10 cellular contexts compared by ENCODE assay signal in genomic region chr9:130692365-130692764, GRCh38. TPM values are rescaled to one million over a fixed set of nuclear protein-coding genes. Genes with fewer than 3 reads are reported as not detected.
DNase-seq lines count a peak whose midpoint lies in the region; ATAC-seq, FAIRE-seq and TF ChIP-seq lines count a peak whose summit lies in the region.
"Had no signal": no experiment of that assay in that cellular context is flagged by ENCODE, and none has a peak within 500 bp of the region (broad histone marks: within the 10 kb centered on the region; RNA-seq: fewer than 3 reads in every experiment).

No MANE protein-coding gene starts in this region.

- no peak overlapping the region for H3K4ac ChIP-seq in H1 (replicated peaks; ENCODE audit: insufficient read length, low read depth, low read length)

- POLR2A ChIA-PET in CD8-positive, alpha-beta T cell (lab: Charles Lee): interaction anchor here (1.7 kb wide), 1 partner anchor 174 kb away, joined by 5 read pairs; no protein-coding TSS in a partner anchor
- POLR2A ChIA-PET in H1 (lab: Charles Lee; ENCODE audit: partially characterized antibody): interaction anchor here (1.1 to 3.3 kb wide), 8 partner anchors 8 to 221 kb away, joined by 3 to 11 read pairs (median 6); no protein-coding TSS in a partner anchor

- H2BK5ac ChIP-seq in H1 (ENCODE audit: low read depth, low read length): no peak overlapping the region

- TF ChIP-seq RAD21 in H1 (IDR thresholded peaks at IDR 0.05 in 1 of 2, conservative IDR thresholded peaks at IDR 0.05 in 1 of 2; ENCODE audit: low read depth in 2 of 2, low read length in 2 of 2): peak; percentile 57 to 79

- H3K27me3 Mint-ChIP-seq in CD8-positive, alpha-beta T cell (ENCODE audit: low read depth): peaks cover 2% of the 10 kb centered on the region
- H3K27me3 Mint-ChIP-seq in IgD-negative memory B cell (peaks cover 6% of the 10 kb centered on the region), naive B cell (peaks cover 8 to 28% (median 9%) of the 10 kb centered on the region in 3 donors)

- intact Hi-C loops in CD8-positive, alpha-beta T cell (cut with DNase I, micrococcal nuclease): loop anchor here (5.0 kb wide), 2 partner anchors 115 to 435 kb away; partner anchors contain the start of genes FUBP3 (in 1 of the 2) and NUP214 (in 1 of the 2)

- no peak for TF ChIP-seq POLR2A in H1 (IDR thresholded peaks at IDR 0.05; ENCODE audit: control extremely low read depth in 1 of 2, low read depth in 2 of 2, low read length in 2 of 2)

- H2AK5ac ChIP-seq in H1 (ENCODE audit: low read depth, low read length): no peak overlapping the region

- peaks cover 7 to 17% of the 10 kb centered on the region in 2 experiments for H4K20me1 ChIP-seq in H1 (replicated peaks in 1 of 2; ENCODE audit: control insufficient read depth in 1 of 2, insufficient read depth in 2 of 2, low read length in 2 of 2)

- H2BK20ac ChIP-seq in H1 (ENCODE audit: low read length): no peak overlapping the region

- H3K9me3 Mint-ChIP-seq in CD8-positive, alpha-beta T cell: no peaks in the 10 kb centered on the region
- H3K9me3 Mint-ChIP-seq in IgD-negative memory B cell: peaks cover 0 to 2% (median 0%) of the 10 kb centered on the region in 3 donors
- H3K9me3 Mint-ChIP-seq in naive B cell: peaks cover 0 to 6% (median 0%) of the 10 kb centered on the region in 7 donors

- no peak for TF ChIP-seq EP300 in H1 (IDR thresholded peaks at IDR 0.05; ENCODE audit: borderline replicate concordance in 1 of 2, low read depth in 2 of 2, low read length in 2 of 2)

- no peak for TF ChIP-seq CTCF in CD8-positive, alpha-beta T cell (IDR thresholded peaks at IDR 0.05)
- peak; percentile 88 to 94 (median 88) for TF ChIP-seq CTCF in H1 (IDR thresholded peaks at IDR 0.05; ENCODE audit: control extremely low read depth in 1 of 3, insufficient read depth in 1 of 3, low read depth in 1 of 3, low read length in 3 of 3)

- H3K56ac ChIP-seq in H1 (replicated peaks; ENCODE audit: insufficient read length, low read depth, low read length): no peak overlapping the region

- no peak for FAIRE-seq in H1 (lab: Jason Lieb, UNC)

- no peak overlapping the region for H3K23ac ChIP-seq in H1 (ENCODE audit: insufficient read length)

- H2BK15ac ChIP-seq in H1 (ENCODE audit: low read length): no peak overlapping the region

- H2AFZ ChIP-seq in H1 (ENCODE audit: low read length): peak overlapping the region; percentile 99

- H2BK120ac ChIP-seq in H1 (replicated peaks; ENCODE audit: low read depth, low read length): no peak overlapping the region

- H3K9ac ChIP-seq in H1 (replicated peaks in 1 of 4; ENCODE audit: extremely low read depth in 1 of 4, low read depth in 3 of 4, low read length in 3 of 4): no peak overlapping the region; a peak in 1 of 7 replicates

- H3K27ac ChIP-seq in CD8-positive, alpha-beta T cell (ENCODE audit: low read depth, low read length): no peak overlapping the region
- no peak overlapping the region for H3K27ac ChIP-seq in H1 (ENCODE audit: low read depth, low read length)

- H3K23me2 ChIP-seq in H1 (ENCODE audit: low read depth, low read length): peaks cover 10% of the 10 kb centered on the region

- no peak overlapping the region for H3K27ac Mint-ChIP-seq in CD8-positive, alpha-beta T cell
- H3K27ac Mint-ChIP-seq in IgD-negative memory B cell (peak overlapping the region in 1 of 3 donors; percentile 62), naive B cell (peak overlapping the region in 1 of 6 donors; percentile 38)

- no peak overlapping the region for H3K18ac ChIP-seq in H1 (ENCODE audit: extremely low read depth, low read length)

- H3K36me3 ChIP-seq in CD8-positive, alpha-beta T cell (ENCODE audit: insufficient read depth, low read length): peaks cover 10% of the 10 kb centered on the region
- peaks cover 10 to 25% (median 20%) of the 10 kb centered on the region in 4 experiments for H3K36me3 ChIP-seq in H1 (ENCODE audit: control insufficient read depth in 2 of 4, insufficient read depth in 4 of 4, low read length in 3 of 4)

- no peak overlapping the region for H3K4me3 ChIP-seq in CD8-positive, alpha-beta T cell (ENCODE audit: low read depth, low read length)
- peak overlapping the region; percentile 29 to 100 (median 96); a peak in 6 of 8 replicates for H3K4me3 ChIP-seq in H1 (ENCODE audit: extremely low read depth in 1 of 4, insufficient read depth in 2 of 4, low read depth in 3 of 4, low read length in 4 of 4)

- H3K4me1 ChIP-seq in CD8-positive, alpha-beta T cell (ENCODE audit: insufficient read depth, low read length): peaks cover 25% of the 10 kb centered on the region
- peaks cover 4 to 9% (median 6%) of the 10 kb centered on the region in 4 experiments; a peak in 6 of 7 replicates for H3K4me1 ChIP-seq in H1 (replicated peaks in 1 of 4; ENCODE audit: control insufficient read depth in 3 of 4, insufficient read depth in 4 of 4, low read length in 3 of 4)

- peak overlapping the region; percentile 93 for H3K4me3 Mint-ChIP-seq in CD8-positive, alpha-beta T cell
- H3K4me3 Mint-ChIP-seq in IgD-negative memory B cell: peak overlapping the region; percentile 27 to 95 (median 86)
- H3K4me3 Mint-ChIP-seq in naive B cell: peak overlapping the region in 7 of 8 donors; percentile 90 to 98 (median 97)

- no peaks in the 10 kb centered on the region for H3K27me3 ChIP-seq in CD8-positive, alpha-beta T cell (ENCODE audit: insufficient read depth, low read length)
- H3K27me3 ChIP-seq in H1 (replicated peaks in 1 of 4; ENCODE audit: control insufficient read depth in 3 of 4, extremely low read depth in 1 of 4, insufficient read depth in 3 of 4, low read length in 3 of 4): no peaks in the 10 kb centered on the region
- H3K27me3 ChIP-seq: gastroesophageal sphincter had no signal

- no peak overlapping the region for H2BK12ac ChIP-seq in H1 (ENCODE audit: low read depth, low read length)

- H4K5ac ChIP-seq in H1 (ENCODE audit: insufficient read length, low read depth, low read length): peak overlapping the region; percentile 34

- no peaks in the 10 kb centered on the region for H3K9me3 ChIP-seq in CD8-positive, alpha-beta T cell (ENCODE audit: low read length)
- no peaks in the 10 kb centered on the region for H3K9me3 ChIP-seq in H1 (ENCODE audit: insufficient read depth in 2 of 2, low read depth in 1 of 2, low read length in 1 of 2)
- H3K9me3 ChIP-seq: gastroesophageal sphincter had no signal

- H4K91ac ChIP-seq in H1 (replicated peaks; ENCODE audit: insufficient read length, low read length): peak overlapping the region; percentile 67

- peaks cover 16% of the 10 kb centered on the region for H3K79me1 ChIP-seq in H1 (ENCODE audit: low read depth, low read length)

- no peak for ATAC-seq in CD8-positive, alpha-beta T cell
- ATAC-seq in naive B cell (ENCODE audit: low read depth in 2 of 2): no peak
- ATAC-seq: gastroesophageal sphincter had no signal

- no peak overlapping the region for H4K8ac ChIP-seq in H1 (ENCODE audit: extremely low read depth, insufficient read depth, low read length)

- H3K4me1 Mint-ChIP-seq in CD8-positive, alpha-beta T cell (ENCODE audit: low read depth): peaks cover 40% of the 10 kb centered on the region
- H3K4me1 Mint-ChIP-seq in IgD-negative memory B cell: peaks cover 14 to 27% (median 14%) of the 10 kb centered on the region in 3 donors
- peaks cover 28 to 40% (median 37%) of the 10 kb centered on the region in 3 donors for H3K4me1 Mint-ChIP-seq in naive B cell

- H3K36me3 Mint-ChIP-seq in CD8-positive, alpha-beta T cell: peaks cover 31% of the 10 kb centered on the region
- peaks cover 2% of the 10 kb centered on the region for H3K36me3 Mint-ChIP-seq in IgD-negative memory B cell
- H3K36me3 Mint-ChIP-seq in naive B cell: peaks cover 8 to 16% of the 10 kb centered on the region in 2 donors

- peak overlapping the region; percentile 78 to 95 for H3K4me2 ChIP-seq in H1 (ENCODE audit: insufficient read depth in 1 of 2, low read depth in 2 of 2, low read length in 2 of 2)

- H3K79me2 ChIP-seq in H1 (ENCODE audit: control insufficient read depth in 1 of 2, insufficient read depth in 2 of 2, low read length in 2 of 2): peaks cover 16 to 38% of the 10 kb centered on the region in 2 experiments

- CTCF ChIA-PET in CD8-positive, alpha-beta T cell (lab: Charles Lee): interaction anchor here (0.9 to 2.1 kb wide), 6 partner anchors 9 to 229 kb away, joined by 3 to 23 read pairs (median 9); no protein-coding TSS in a partner anchor
- CTCF ChIA-PET in H1 (lab: Charles Lee; ENCODE audit: partially characterized antibody): interaction anchor here (0.8 to 5.6 kb wide), 20 partner anchors 8 to 306 kb away, joined by 3 to 36 read pairs (median 5); no protein-coding TSS in a partner anchor

- no peak for DNase-seq in CD8-positive, alpha-beta T cell
- DNase-seq in H1 (ENCODE audit: low read depth in 1 of 2, low spot score in 2 of 2): peak; percentile 62 to 94
- DNase-seq in naive B cell: no peak
- no peak for DNase-seq in RPMI8226
- no peak for DNase-seq in NCI-H146 (lab: John Stamatoyannopoulos, UW)
- DNase-seq in middle frontal gyrus (ENCODE audit: extremely low spot score, low spot score): no peak
- no peak for DNase-seq in stimulated activated CD4-positive, alpha-beta T cell treated with anti-CD3 and anti-CD28 coated beads, Interleukin-4, amount 100 ng/mL, for 4 hours
- DNase-seq: NCI-H2107 had no signal

- no peak overlapping the region for H3K14ac ChIP-seq in H1 (ENCODE audit: insufficient read length)

- 7% methylated on average over 26 of the region's 26 CpGs; no CpG with 5 or more reads in 1 of the 2 experiments for WGBS in H1 (ENCODE audit: extremely low coverage in 1 of 2, insufficient coverage in 1 of 2, insufficient read length in 1 of 2, insufficient replicate concordance in 2 of 2, low coverage in 1 of 2, low lambda C conversion rate in 2 of 2, missing lambda C conversion rate in 1 of 2), 2 experiments

RNA-seq across cellular contexts. Expression of gene EXOSC2, which starts 1.2 kb away (rescaled TPM):
- 10 to 100 TPM; 59.1 to 59.9 TPM for total RNA-seq in CD8-positive, alpha-beta T cell
- polyA plus RNA-seq in IgD-negative memory B cell (23.2 TPM), H1 (2011; rRNA removed) (39.3 and 47.8 TPM in 2 replicates), naive B cell (ENCODE audit: low read depth in 6 of 6) (10 to 100 TPM; 24.1 to 41.1 (median 26.9) TPM)
- total RNA-seq in H1 (2021; fragmentation: NEBNext Ultra II Directional; extraction: Animal tissue kit (Norgen Biotek cat#: 25700)): 84.3 and 93.6 TPM in 2 replicates
- polyA plus RNA-seq in H1 (2011; cell fraction: cytosol; rRNA removed): 67.9 TPM
- polyA plus RNA-seq in H1 (2011; cell fraction: nucleus; rRNA removed): 45.9 TPM
- polyA plus RNA-seq in H1 (2012, experiment 1 of 2): 65.5 to 78.6 TPM (median 69.6 TPM) in 4 replicates
- polyA plus RNA-seq in H1 (2012, experiment 2 of 2): 24.0 TPM
- polyA plus RNA-seq in H1 (2013, experiment 1 of 2): 34.7 TPM
- 33.1 TPM for polyA plus RNA-seq in H1 (2013, experiment 2 of 2)
- polyA minus RNA-seq in H1 (2011; rRNA and poly(A)+ RNA removed): 96.3 and 109 TPM in 2 replicates
- 41.5 TPM for polyA minus RNA-seq in H1 (2011; cell fraction: cytosol; rRNA and poly(A)+ RNA removed)
- 62.0 TPM for polyA minus RNA-seq in H1 (2011; cell fraction: nucleus; rRNA and poly(A)+ RNA removed)

RNA-seq across cellular contexts. Expression of gene PRDM12, which starts 28.0 kb away (rescaled TPM):
- total RNA-seq in CD8-positive, alpha-beta T cell: not detected
- not detected for polyA plus RNA-seq in IgD-negative memory B cell
- total RNA-seq in H1 (2021; fragmentation: NEBNext Ultra II Directional; extraction: Animal tissue kit (Norgen Biotek cat#: 25700)): 0.13 and 0.22 TPM in 2 replicates
- 0.14 and 0.20 TPM in 2 replicates for polyA plus RNA-seq in H1 (2011; rRNA removed)
- polyA plus RNA-seq in H1 (2011; cell fraction: cytosol; rRNA removed): 0.08 TPM
- polyA plus RNA-seq in H1 (2011; cell fraction: nucleus; rRNA removed): 0.26 TPM
- 0.11 to 0.19 TPM (median 0.13 TPM) in 3 of 4 replicates, not detected in the other for polyA plus RNA-seq in H1 (2012, experiment 1 of 2)
- 0.14 TPM for polyA plus RNA-seq in H1 (2012, experiment 2 of 2)
- polyA plus RNA-seq in H1 (2013, experiment 1 of 2): 0.02 TPM
- polyA plus RNA-seq in H1 (2013, experiment 2 of 2): 0.06 TPM
- polyA minus RNA-seq in H1 (2011; rRNA and poly(A)+ RNA removed): 0.07 TPM in 1 of 2 replicates, not detected in the other
- not detected for polyA minus RNA-seq in H1 (2011; cell fraction: cytosol; rRNA and poly(A)+ RNA removed)
- polyA minus RNA-seq in H1 (2011; cell fraction: nucleus; rRNA and poly(A)+ RNA removed): not detected
- not detected for polyA plus RNA-seq in naive B cell (ENCODE audit: low read depth in 6 of 6)
- total RNA-seq: gastroesophageal sphincter had no signal

Comparison
In these comparisons a context has a peak if more than half of its experiments do, and no peak if none do; other contexts are left out.
1. DNase-seq: peak in H1 (2 of 2); none in CD8-positive, alpha-beta T cell (0 of 7), naive B cell (single experiment), RPMI8226 (single experiment), NCI-H146 (single experiment), middle frontal gyrus (single experiment) and stimulated activated CD4-positive, alpha-beta T cell treated with anti-CD3 and anti-CD28 coated beads, Interleukin-4, amount 100 ng/mL, for 4 hours (0 of 2).
2. Peak in every context shown above with its lines, with median percentiles within 50 percentile points of each other: H3K4me3 Mint-ChIP-seq.